Comparison of ENCODE assay signal across 8 cellular contexts in genomic region chr7:1727079-1727478, GRCh38.
"Had no signal": no experiment of that assay in that cellular context is flagged by ENCODE, and none has a peak within 500 bp of the region (broad histone marks: within the 10 kb centered on the region; RNA-seq: fewer than 3 reads in every experiment).

No MANE protein-coding gene starts in this region.

- ATAC-seq: GM23338 had no signal

- H3K4me2 ChIP-seq: GM23338 had no signal

- H3K4me3 ChIP-seq: GM23338 had no signal

- DNase-seq: H9, HCEC 1CT, HFFc6, KG1 had no signal

- H2AFZ ChIP-seq: GM23338 had no signal

- FAIRE-seq: H1, H54, HTR-8/SVneo had no signal
